Comparison of ENCODE assay signal across 19 cellular contexts in genomic region chr11:59060096-59060495, GRCh38. TPM values are rescaled to one million over a fixed set of nuclear protein-coding genes. Genes with fewer than 3 reads are reported as not detected.
"Had no signal": no experiment of that assay in that cellular context is flagged by ENCODE, and none has a peak within 500 bp of the region (broad histone marks: within the 10 kb centered on the region; RNA-seq: fewer than 3 reads in every experiment).

No MANE protein-coding gene starts in this region.

RNA-seq across cellular contexts. Expression of gene GLYATL1B, which starts 26.0 kb away (rescaled TPM):
- total RNA-seq: hepatocyte; kidney epithelial cell; left ventricle myocardium inferior; lower leg skin; lung; mesothelial cell of epicardium; mononuclear cell; naive thymus-derived CD4-positive, alpha-beta T cell; natural killer cell treated with Interleukin-12 subunit alpha and Interleukin-12 subunit beta and Interleukin-15 and Interleukin-18, amount 100 ng/mL, for 72 hours; omental fat pad; ovary; progenitor cell of endocrine pancreas; pulmonary artery endothelial cell; renal cortical epithelial cell; right atrium auricular region; temporal lobe; tibial nerve; ureter; uterus had no signal
